In the genomic region with DNA sequence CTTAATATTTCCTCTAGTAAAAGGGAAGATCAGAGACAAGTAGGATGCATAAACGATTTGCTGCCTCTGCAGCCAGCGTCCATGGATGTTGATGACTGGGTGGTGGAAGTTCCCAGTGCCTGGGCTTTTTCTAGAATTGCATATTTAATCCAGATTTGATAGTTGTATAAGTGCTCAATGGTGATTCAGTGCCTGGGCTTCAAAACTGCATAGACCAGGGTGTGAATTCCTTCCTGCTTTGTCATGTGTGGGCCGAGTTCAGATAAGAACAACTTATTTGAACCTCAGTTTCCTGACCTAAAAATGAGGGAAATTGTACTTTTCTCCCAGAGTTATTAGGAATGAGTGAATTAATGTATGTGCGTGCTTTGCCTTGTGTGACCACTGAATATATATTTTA, we compare ENCODE assay signal across 12 cellular contexts.
DNase-seq lines count a peak whose midpoint lies in the region; ATAC-seq and TF ChIP-seq lines count a peak whose summit lies in the region.
"Had no signal": no experiment of that assay in that cellular context is flagged by ENCODE, and none has a peak within 500 bp of the region (broad histone marks: within the 10 kb centered on the region; RNA-seq: fewer than 3 reads in every experiment).

No MANE protein-coding gene starts in this region.

- H3K9me3 Mint-ChIP-seq in natural killer cell, result no peaks in the 10 kb centered on the region
- H3K9me3 Mint-ChIP-seq: activated T-cell treated with anti-CD3 and anti-CD28 coated beads, Interleukin-2, amount 50 U/mL, for 4 hours; CD4-positive, alpha-beta memory T cell; T-cell had no signal

- TF ChIP-seq CTCF in PC-3 (conservative IDR thresholded peaks at IDR 0.05; ENCODE audit: low read depth, low read length) (no peak), epithelial cell of proximal tubule (conservative IDR thresholded peaks at IDR 0.05; ENCODE audit: low read depth, low read length) (no peak), natural killer cell (IDR thresholded peaks at IDR 0.05) (no peak)

- H3K4me2 ChIP-seq in PC-3 (ENCODE audit: low read length), result peak overlapping the region; percentile 28; the same call in 1 of the 2 replicates

- H3K4me3 ChIP-seq in PC-3 (ENCODE audit: low read length) (no peak overlapping the region), epithelial cell of proximal tubule (ENCODE audit: low read depth, low read length) (no peak overlapping the region)

- POLR2A ChIA-PET in PC-3 (lab: Charles Lee; ENCODE audit: unreplicated experiment), result no interaction called here

- intact Hi-C loops in PC-3 (cut with micrococcal nuclease), result no loop called here
- intact Hi-C loops in natural killer cell (cut with micrococcal nuclease), result loop anchor here (5.0 kb wide), 1 partner anchor 155 kb away; a partner anchor contains a TSS

- no TSS peak for BruUV-seq in PC-3 (replicated peaks; lab: Mats Ljungman, UMichigan)

- H3K9me3 ChIP-seq in PC-3 (ENCODE audit: low read length), result no peaks in the 10 kb centered on the region

- H3K27me3 Mint-ChIP-seq in natural killer cell (ENCODE audit: low read depth in 2 of 2), result peaks cover 0 to 1% of the 10 kb centered on the region in 2 donors
- H3K27me3 Mint-ChIP-seq: CD4-positive, alpha-beta memory T cell; T-cell had no signal

- peak overlapping the region; percentile 73 for H3K4me3 Mint-ChIP-seq in natural killer cell
- H3K4me3 Mint-ChIP-seq: activated T-cell treated with anti-CD3 and anti-CD28 coated beads, Interleukin-2, amount 50 U/mL, for 4 hours; CD4-positive, alpha-beta memory T cell; T-cell had no signal

- no peaks in the 10 kb centered on the region for H3F3A ChIP-seq in PC-3 (ENCODE audit: low read length, unreplicated experiment)

- no peaks in the 10 kb centered on the region for H3K79me2 ChIP-seq in PC-3 (ENCODE audit: low read length)

- no peak overlapping the region for H2AFZ ChIP-seq in PC-3 (ENCODE audit: low read length)

- H3K4me1 Mint-ChIP-seq in natural killer cell, result peaks cover 58 to 59% of the 10 kb centered on the region in 2 donors

- 0 out of 2 replicates have a peak, but pooled peaks cover 4% of the 10 kb centered on the region for H3K36me3 ChIP-seq in PC-3 (ENCODE audit: low read depth, low read length)

- H3K27ac Mint-ChIP-seq in natural killer cell, result peak overlapping the region in 1 of 2 donors; percentile 85
- H3K27ac Mint-ChIP-seq: T-cell had no signal

- H4K20me1 ChIP-seq in PC-3 (ENCODE audit: low read length), result no peaks in the 10 kb centered on the region

- ATAC-seq in PC-3 (peak; percentile 66), natural killer cell (peak in 2 of 3 donors; percentile 28 to 49), GM21360 (IDR thresholded peaks at IDR 0.05; ENCODE audit: unreplicated experiment) (no peak)
- ATAC-seq: activated T-cell treated with anti-CD3 and anti-CD28 coated beads, Interleukin-2, amount 50 U/mL, for 4 hours; T-cell had no signal

- H3K4me1 ChIP-seq in PC-3 (ENCODE audit: insufficient read depth, low read length), result peaks cover 11% of the 10 kb centered on the region

- no peaks in the 10 kb centered on the region for H3K27me3 ChIP-seq in PC-3 (ENCODE audit: low read length)

- H3K9me2 ChIP-seq in PC-3 (replicated peaks; ENCODE audit: low read length), result no peaks in the 10 kb centered on the region

- H3K9ac ChIP-seq in PC-3 (ENCODE audit: low read length), result no peak overlapping the region

- H3K27ac ChIP-seq in PC-3 (ENCODE audit: low read length), result no peak overlapping the region

- DNase-seq in AG08395 (ENCODE audit: low spot score) (peak; percentile 71), PC-3 (peak; percentile 55), epithelial cell of proximal tubule (ENCODE audit: low read depth) (peak; percentile 62), natural killer cell (no peak), C1 segment of cervical spinal cord (lab: John Stamatoyannopoulos, UW) (no peak), NCI-H1694 treated with DMSO at 0.1 percent for 48 hours (lab: John Stamatoyannopoulos, UW) (no peak), ecto neural progenitor cell (ENCODE audit: low spot score) (no peak)
- DNase-seq: activated T-cell treated with anti-CD3 and anti-CD28 coated beads, Interleukin-2, amount 50 U/mL, for 4 hours; CD4-positive, alpha-beta memory T cell; NCI-H446; T-cell had no signal

- no peaks in the 10 kb centered on the region for H3K36me3 Mint-ChIP-seq in natural killer cell
- H3K36me3 Mint-ChIP-seq: CD4-positive, alpha-beta memory T cell; T-cell had no signal

- CTCF ChIA-PET in PC-3 (lab: Charles Lee), result no interaction called here

Comparison
In these comparisons a context has a peak if more than half of its experiments do, and no peak if none do; other contexts are left out.
1. DNase-seq: peak in AG08395 (single experiment), PC-3 (single experiment) and epithelial cell of proximal tubule (single experiment); none in natural killer cell (single experiment), C1 segment of cervical spinal cord (0 of 14), NCI-H1694 treated with DMSO at 0.1 percent for 48 hours (single experiment) and ecto neural progenitor cell (single experiment).